19 cellular contexts compared by ENCODE assay signal in genomic region chr7:127996253-127997071, GRCh38. TPM values are rescaled to one million over a fixed set of nuclear protein-coding genes. Genes with fewer than 3 reads are reported as not detected.
DNase-seq lines count a peak whose midpoint lies in the region; ATAC-seq, FAIRE-seq and TF ChIP-seq lines count a peak whose summit lies in the region.
"Had no signal": no experiment of that assay in that cellular context is flagged by ENCODE, and none has a peak within 500 bp of the region (broad histone marks: within the 10 kb centered on the region; RNA-seq: fewer than 3 reads in every experiment).

No MANE protein-coding gene starts in this region.

- DNase-seq in Karpas-422 (no peak), K562 (ENCODE audit: extremely low read depth in 1 of 4, low spot score in 3 of 4) (peak in 3 of 4 experiments; percentile 44 to 69 (median 68)), mesenchymal stem cell (peak; percentile 31), Peyer's patch (no peak)
- no peak for DNase-seq in activated T-cell treated with anti-CD3 and anti-CD28 coated beads, Interleukin-2, amount 50 U/mL, for 72 hours
- no peak for DNase-seq in activated effector memory CD4-positive, alpha-beta T cell treated with Interleukin-2 at 50 U/mL for 16 hours
- DNase-seq: activated CD4-positive, alpha-beta T cell treated with anti-CD3 and anti-CD28 coated beads for 1 hour; activated naive CD8-positive, alpha-beta T cell treated with anti-CD3 and anti-CD28 coated beads, Interleukin-2, amount 50 U/mL, for 24 hours; central memory CD4-positive, alpha-beta T cell; Kasumi-1; NCI-H1105; NCI-H2107; NCI-H526 treated with DMSO at 0.1 percent for 48 hours; uterus had no signal

- no peaks in the 10 kb centered on the region for H3K27me3 Mint-ChIP-seq in stimulated activated memory B cell treated with anti-CD40 and anti-IgM and Interleukin-4, amounts not matched to agents 10 μg/mL and 1 μg/mL and 100 μg/mL, for 72 hours
- H3K27me3 Mint-ChIP-seq in activated T-cell treated with anti-CD3 and anti-CD28 coated beads, Interleukin-2, amount 50 U/mL, for 72 hours (ENCODE audit: low read depth), result no peaks in the 10 kb centered on the region
- H3K27me3 Mint-ChIP-seq: activated naive CD8-positive, alpha-beta T cell treated with anti-CD3 and anti-CD28 coated beads, Interleukin-2, amount 50 U/mL, for 24 hours; activated T-helper 17 cell treated with anti-CD3 and anti-CD28 coated beads, Interleukin-2, amount 50 U/mL, for 72 hours had no signal

- TF ChIP-seq POLR2A in K562 (conservative IDR thresholded peaks at IDR 0.05), result no peak
- TF ChIP-seq POLR2A in Peyer's patch (IDR thresholded peaks at IDR 0.05), result no peak

- H3K27ac Mint-ChIP-seq in stimulated activated memory B cell treated with anti-CD40 and anti-IgM and Interleukin-4, amounts not matched to agents 10 μg/mL and 1 μg/mL and 100 μg/mL, for 72 hours, result peak overlapping the region; percentile 1
- no peak overlapping the region for H3K27ac Mint-ChIP-seq in activated T-cell treated with anti-CD3 and anti-CD28 coated beads, Interleukin-2, amount 50 U/mL, for 72 hours
- H3K27ac Mint-ChIP-seq: activated naive CD8-positive, alpha-beta T cell treated with anti-CD3 and anti-CD28 coated beads, Interleukin-2, amount 50 U/mL, for 24 hours; activated T-helper 17 cell treated with anti-CD3 and anti-CD28 coated beads, Interleukin-2, amount 50 U/mL, for 72 hours had no signal

- H3K9me1 ChIP-seq in K562 (ENCODE audit: control insufficient read depth, insufficient read depth, low read length), result peaks cover 7% of the 10 kb centered on the region

- CTCF ChIA-PET in K562 (lab: Yijun Ruan, JAX; ENCODE audit: low intra/inter-chr PET ratio), result no interaction called here

- no peak overlapping the region for H2AFZ ChIP-seq in Karpas-422 (ENCODE audit: low read length)
- no peak overlapping the region for H2AFZ ChIP-seq in K562 (ENCODE audit: low read depth, low read length)
- H2AFZ ChIP-seq in mesenchymal stem cell (ENCODE audit: low read depth, low read length), result no peak overlapping the region

- in situ Hi-C loops in K562 (cut with MboI), result no loop called here

- H4K8ac ChIP-seq in mesenchymal stem cell (ENCODE audit: low read length), result no peak overlapping the region

- H3K9ac ChIP-seq in Karpas-422 (ENCODE audit: low read length) (no peak overlapping the region), K562 (ENCODE audit: insufficient read depth in 1 of 2, low read depth in 2 of 2, low read length in 2 of 2) (peak overlapping the region in 1 of 2 experiments; percentile 18; a peak in 1 of 4 replicates), mesenchymal stem cell (ENCODE audit: low read length) (peak overlapping the region; percentile 50)

- no peak overlapping the region for H3K4me3 ChIP-seq in Karpas-422 (ENCODE audit: low read length)
- no peak overlapping the region for H3K4me3 ChIP-seq in K562
- no peak overlapping the region for H3K4me3 ChIP-seq in mesenchymal stem cell (ENCODE audit: insufficient read depth in 1 of 2, low read depth in 1 of 2, low read length in 2 of 2)
- H3K4me3 ChIP-seq in Peyer's patch, result no peak overlapping the region
- H3K4me3 ChIP-seq: uterus had no signal

- no peaks in the 10 kb centered on the region for H3K27me3 ChIP-seq in Karpas-422 (ENCODE audit: low read length)
- H3K27me3 ChIP-seq in K562 (ENCODE audit: control insufficient read depth in 2 of 2, insufficient read depth in 2 of 2, low read length in 2 of 2), result no peaks in the 10 kb centered on the region
- H3K27me3 ChIP-seq in mesenchymal stem cell (ENCODE audit: control insufficient read depth in 1 of 2, insufficient read depth in 1 of 2, low read length in 2 of 2), result no peaks in the 10 kb centered on the region
- no peaks in the 10 kb centered on the region for H3K27me3 ChIP-seq in Peyer's patch
- H3K27me3 ChIP-seq: neutrophil, uterus had no signal

- H3K9me2 ChIP-seq in Karpas-422 (replicated peaks; ENCODE audit: insufficient read depth, low read length), result no peaks in the 10 kb centered on the region

- peaks cover 77% of the 10 kb centered on the region for H3K36me3 Mint-ChIP-seq in stimulated activated memory B cell treated with anti-CD40 and anti-IgM and Interleukin-4, amounts not matched to agents 10 μg/mL and 1 μg/mL and 100 μg/mL, for 72 hours
- H3K36me3 Mint-ChIP-seq in activated T-cell treated with anti-CD3 and anti-CD28 coated beads, Interleukin-2, amount 50 U/mL, for 72 hours (ENCODE audit: insufficient read depth in 2 of 2), result peaks cover 7 to 8% of the 10 kb centered on the region in 2 donors

- no peak overlapping the region for H2BK120ac ChIP-seq in mesenchymal stem cell (ENCODE audit: low read depth, low read length)

- intact Hi-C loops in K562 (cut with micrococcal nuclease), result loop anchor here (5.0 kb wide), 1 partner anchor 154 kb away; no protein-coding TSS in a partner anchor

- H2BK15ac ChIP-seq in mesenchymal stem cell (ENCODE audit: low read depth, poor library complexity, severe bottlenecking), result no peak overlapping the region

- no peak; a peak in 1 of 4 replicates for TF ChIP-seq RAD21 in K562 (CRISPR knock-in tag; conservative IDR thresholded peaks at IDR 0.05 in 1 of 2, IDR thresholded peaks at IDR 0.05 in 1 of 2)

- no peaks in the 10 kb centered on the region for H4K20me1 ChIP-seq in Karpas-422 (ENCODE audit: insufficient read depth, low read depth, low read length)
- H4K20me1 ChIP-seq in K562 (replicated peaks; ENCODE audit: control insufficient read depth, insufficient read depth, low read length), result peaks cover 11% of the 10 kb centered on the region; the same call in 1 of the 2 replicates

- H3K4me2 ChIP-seq in Karpas-422 (ENCODE audit: low read depth, low read length, poor library complexity, severe bottlenecking) (no peak overlapping the region), K562 (ENCODE audit: insufficient read depth, low read length) (peak overlapping the region; percentile 9; the same call in 1 of the 2 replicates), mesenchymal stem cell (ENCODE audit: low read length, poor library complexity, severe bottlenecking) (no peak overlapping the region)

- H4K91ac ChIP-seq in mesenchymal stem cell (ENCODE audit: low read length), result no peak overlapping the region

- peaks cover 25% of the 10 kb centered on the region for H3K4me1 Mint-ChIP-seq in stimulated activated memory B cell treated with anti-CD40 and anti-IgM and Interleukin-4, amounts not matched to agents 10 μg/mL and 1 μg/mL and 100 μg/mL, for 72 hours
- no peaks in the 10 kb centered on the region for H3K4me1 Mint-ChIP-seq in activated T-cell treated with anti-CD3 and anti-CD28 coated beads, Interleukin-2, amount 50 U/mL, for 72 hours (ENCODE audit: low read depth)

- no peak overlapping the region for H3K14ac ChIP-seq in mesenchymal stem cell (ENCODE audit: low read length in 2 of 2)

- H3K4me1 ChIP-seq in Karpas-422 (ENCODE audit: low read length) (peaks cover 19% of the 10 kb centered on the region), K562 (replicated peaks in 1 of 2; ENCODE audit: control insufficient read depth in 2 of 2, insufficient read depth in 2 of 2, low read length in 2 of 2) (peaks cover 37 to 52% of the 10 kb centered on the region in 2 experiments; a peak in 4 of 5 replicates), mesenchymal stem cell (ENCODE audit: control insufficient read depth, insufficient read depth, low read depth, low read length) (peaks cover 7% of the 10 kb centered on the region), Peyer's patch (peaks cover 0 to 3% (median 0%) of the 10 kb centered on the region in 4 donors)
- H3K4me1 ChIP-seq: uterus had no signal

- no peaks in the 10 kb centered on the region for H3K9me3 ChIP-seq in Karpas-422 (ENCODE audit: low read length)
- H3K9me3 ChIP-seq in K562 (replicated peaks; ENCODE audit: control insufficient read depth, insufficient read depth, low read depth, low read length), result no peaks in the 10 kb centered on the region
- H3K9me3 ChIP-seq in mesenchymal stem cell (ENCODE audit: control insufficient read depth, low read length), result no peaks in the 10 kb centered on the region
- H3K9me3 ChIP-seq in Peyer's patch, result no peaks in the 10 kb centered on the region
- H3K9me3 ChIP-seq: neutrophil, uterus had no signal

- no peak overlapping the region for H2BK5ac ChIP-seq in mesenchymal stem cell (ENCODE audit: low read depth, low read length, poor library complexity, severe bottlenecking)

- TF ChIP-seq EP300 in K562 (IDR thresholded peaks at IDR 0.05; ENCODE audit: low read length), result no peak; the same call in 1 of the 2 replicates

- H3K18ac ChIP-seq in mesenchymal stem cell (ENCODE audit: low read depth in 1 of 2, low read length in 2 of 2), result no peak overlapping the region

- FAIRE-seq in K562 (lab: Jason Lieb, UNC), result no peak
- FAIRE-seq: GM18507 had no signal

- H3K79me2 ChIP-seq in Karpas-422 (ENCODE audit: low read length) (peaks cover 26% of the 10 kb centered on the region), K562 (ENCODE audit: control insufficient read depth, insufficient read depth, low read length) (peaks cover 7% of the 10 kb centered on the region; the same call in 1 of the 3 replicates)

- H2AK5ac ChIP-seq in mesenchymal stem cell (ENCODE audit: low read length, severe bottlenecking), result no peak overlapping the region

- no peak overlapping the region for H3K4me3 Mint-ChIP-seq in stimulated activated memory B cell treated with anti-CD40 and anti-IgM and Interleukin-4, amounts not matched to agents 10 μg/mL and 1 μg/mL and 100 μg/mL, for 72 hours
- no peak overlapping the region for H3K4me3 Mint-ChIP-seq in activated T-cell treated with anti-CD3 and anti-CD28 coated beads, Interleukin-2, amount 50 U/mL, for 72 hours
- H3K4me3 Mint-ChIP-seq: activated naive CD8-positive, alpha-beta T cell treated with anti-CD3 and anti-CD28 coated beads, Interleukin-2, amount 50 U/mL, for 24 hours; activated T-helper 17 cell treated with anti-CD3 and anti-CD28 coated beads, Interleukin-2, amount 50 U/mL, for 72 hours had no signal

- no TSS peak for BruUV-seq in K562 (replicated peaks; lab: Mats Ljungman, UMichigan)

- WGBS in K562 (ENCODE audit: insufficient coverage, low coverage, missing lambda C conversion rate), result 23% methylated on average over 11 of the region's 11 CpGs
- WGBS in mesenchymal stem cell, result 86% methylated on average over 11 of the region's 11 CpGs

- H3K27ac ChIP-seq in Karpas-422 (ENCODE audit: low read length), result peak overlapping the region; percentile 22; the same call in 1 of the 2 replicates
- H3K27ac ChIP-seq in K562 (ENCODE audit: extremely low read depth, low read depth, low read length), result peak overlapping the region; percentile 1; the same call in 1 of the 3 replicates
- H3K27ac ChIP-seq in mesenchymal stem cell (ENCODE audit: low read length, poor library complexity, severe bottlenecking), result no peak overlapping the region
- H3K27ac ChIP-seq in Peyer's patch, result no peak overlapping the region

- H3K36me3 ChIP-seq in Karpas-422 (ENCODE audit: insufficient read depth, low read length) (peaks cover 14% of the 10 kb centered on the region; the same call in 1 of the 2 replicates), K562 (ENCODE audit: control insufficient read depth, insufficient read depth, low read length) (peaks cover 82% of the 10 kb centered on the region), mesenchymal stem cell (ENCODE audit: control insufficient read depth in 1 of 2, insufficient read depth in 2 of 2, low read depth in 1 of 2, low read length in 2 of 2) (peaks cover 9 to 36% of the 10 kb centered on the region in 2 experiments), Peyer's patch (peaks cover 0 to 4% (median 0%) of the 10 kb centered on the region in 3 donors)
- H3K36me3 ChIP-seq: uterus had no signal

- no peak overlapping the region for H2BK12ac ChIP-seq in mesenchymal stem cell (ENCODE audit: low read length in 2 of 2)

- ATAC-seq in K562, result peak; percentile 59
- ATAC-seq in stimulated activated memory B cell treated with anti-CD40 and anti-IgM and Interleukin-4, amounts not matched to agents 10 μg/mL and 1 μg/mL and 100 μg/mL, for 72 hours, result no peak
- no peak for ATAC-seq in activated T-cell treated with anti-CD3 and anti-CD28 coated beads, Interleukin-2, amount 50 U/mL, for 72 hours (replicated peaks in 1 of 2)
- ATAC-seq: activated naive CD8-positive, alpha-beta T cell treated with anti-CD3 and anti-CD28 coated beads, Interleukin-2, amount 50 U/mL, for 24 hours; activated T-helper 17 cell treated with anti-CD3 and anti-CD28 coated beads, Interleukin-2, amount 50 U/mL, for 72 hours had no signal

- no peak overlapping the region for H3K4ac ChIP-seq in mesenchymal stem cell (ENCODE audit: low read depth in 1 of 2, low read length in 2 of 2)

- no peak overlapping the region for H3K23ac ChIP-seq in mesenchymal stem cell (ENCODE audit: low read length in 2 of 2)

- H3K9me3 Mint-ChIP-seq in stimulated activated memory B cell treated with anti-CD40 and anti-IgM and Interleukin-4, amounts not matched to agents 10 μg/mL and 1 μg/mL and 100 μg/mL, for 72 hours, result no peaks in the 10 kb centered on the region
- H3K9me3 Mint-ChIP-seq in activated T-cell treated with anti-CD3 and anti-CD28 coated beads, Interleukin-2, amount 50 U/mL, for 72 hours, result no peaks in the 10 kb centered on the region
- H3K9me3 Mint-ChIP-seq: activated naive CD8-positive, alpha-beta T cell treated with anti-CD3 and anti-CD28 coated beads, Interleukin-2, amount 50 U/mL, for 24 hours; activated T-helper 17 cell treated with anti-CD3 and anti-CD28 coated beads, Interleukin-2, amount 50 U/mL, for 72 hours had no signal

- TF ChIP-seq CTCF in K562 (IDR thresholded peaks at IDR 0.05 in 2 of 3, conservative IDR thresholded peaks at IDR 0.05 in 1 of 3; ENCODE audit: insufficient read depth in 2 of 3, low read depth in 1 of 3, low read length in 3 of 3) (no peak), Peyer's patch (IDR thresholded peaks at IDR 0.05) (no peak)

- POLR2A ChIA-PET in K562 (lab: Yijun Ruan, JAX), result interaction anchor here (0.5 to 2.3 kb wide), 5 partner anchors 9 to 143 kb away, joined by 3 to 10 read pairs (median 5); no protein-coding TSS in a partner anchor

- peaks cover 33% of the 10 kb centered on the region for H3K79me1 ChIP-seq in mesenchymal stem cell (replicated peaks; ENCODE audit: low read length, poor library complexity, severe bottlenecking)

RNA-seq across cellular contexts. Expression of gene LRRC4, which starts 34.8 kb away (rescaled TPM):
- total RNA-seq in Karpas-422 (2014; rRNA removed; shearing (Covaris generic); ENCODE audit: low replicate concordance), result 39.6 and 52.0 TPM in 2 replicates
- not detected in 2 replicates for total RNA-seq in K562 (2011; cell fraction: chromatin; rRNA removed; ENCODE audit: low replicate concordance)
- total RNA-seq in K562 (2011; cell fraction: nucleolus; rRNA removed), result not detected in 2 replicates
- not detected in 2 replicates for total RNA-seq in K562 (2011; cell fraction: nucleoplasm; rRNA removed)
- total RNA-seq in K562 (2014; rRNA removed) (not detected in 2 replicates), K562 (2014; rRNA removed; fragmentation: Illumina TruSeq; extraction: Trizol) (not detected in 2 replicates), K562 (2015; rRNA removed; fragmentation: Illumina TruSeq; extraction: Trizol) (not detected in 2 replicates), K562 (2021) (0.07 TPM in 1 of 2 replicates, not detected in the other), Peyer's patch (1 to 10 TPM in 3 of 4 donors, not detected in 1; 1.6 to 2.5 (median 2.1) TPM)
- polyA plus RNA-seq in K562 (2011; rRNA removed) (not detected in 2 replicates), K562 (2014; fragmentation: Illumina TruSeq; extraction: Trizol) (not detected in 2 replicates), K562 (2014; fragmentation: Nextera tagmentation; extraction: Ambion mirVana) (under 1 TPM in 1 of 2 experiments, not detected in 1; 0.04 TPM), K562 (2014; rRNA removed) (0.11 TPM in 1 of 2 replicates, not detected in the other)
- polyA plus RNA-seq in K562 (2011; cell fraction: cytosol; rRNA removed), result not detected in 2 replicates
- polyA plus RNA-seq in K562 (2011; cell fraction: nucleus; rRNA removed), result not detected in 2 replicates
- 0.07 and 0.21 TPM in 2 replicates for polyA plus RNA-seq in K562 (2012)
- polyA minus RNA-seq in K562 (2011; rRNA and poly(A)+ RNA removed), result not detected in 2 replicates
- not detected in 2 replicates for polyA minus RNA-seq in K562 (2011; cell fraction: cytosol; rRNA and poly(A)+ RNA removed)
- polyA minus RNA-seq in K562 (2011; cell fraction: nucleus; rRNA and poly(A)+ RNA removed), result not detected in 2 replicates
- 0.23 TPM for polyA plus RNA-seq in mesenchymal stem cell (2013, experiment 1 of 2)
- polyA plus RNA-seq in mesenchymal stem cell (2013, experiment 2 of 2), result 0.14 TPM
- total RNA-seq in activated T-cell treated with anti-CD3 and anti-CD28 coated beads, Interleukin-2, amount 50 U/mL, for 72 hours, result under 1 TPM in 1 of 2 donors, not detected in 1; 0.53 TPM
- total RNA-seq: SK-MEL-5 had no signal

Comparison
In these comparisons a context has a peak if more than half of its experiments do, and no peak if none do; other contexts are left out.
1. DNase-seq: peak in K562 (3 of 4) and mesenchymal stem cell (single experiment); none in Karpas-422 (single experiment), activated T-cell treated with anti-CD3 and anti-CD28 coated beads, Interleukin-2, amount 50 U/mL, for 72 hours (0 of 2), Peyer's patch (0 of 3) and activated effector memory CD4-positive, alpha-beta T cell treated with Interleukin-2 at 50 U/mL for 16 hours (single experiment).
2. H3K27ac ChIP-seq: peak in Karpas-422 (single experiment) and K562 (single experiment); none in mesenchymal stem cell (single experiment) and Peyer's patch (0 of 4).
3. RNA of gene LRRC4, which starts 34.8 kb away (total RNA-seq): 39.6 to 52.0 TPM in Karpas-422; 1.6 to 2.5 TPM in Peyer's patch, 0.53 TPM in activated T-cell treated with anti-CD3 and anti-CD28 coated beads, Interleukin-2, amount 50 U/mL, for 72 hours and 0.07 TPM in K562; every median in the first group is over 10 times any median in the second.